In genomic region chr5:113152053-113152452, GRCh38 we compare ENCODE assay signal across 24 cellular contexts.
"Had no signal": no experiment of that assay in that cellular context is flagged by ENCODE, and none has a peak within 500 bp of the region (broad histone marks: within the 10 kb centered on the region; RNA-seq: fewer than 3 reads in every experiment).

No MANE protein-coding gene starts in this region.

- H3K27ac Mint-ChIP-seq: effector memory CD8-positive, alpha-beta T cell; memory B cell; nephron; stimulated activated memory B cell treated with anti-CD40 and anti-IgM and Interleukin-4, amounts not matched to agents 10 μg/mL and 1 μg/mL and 100 μg/mL, for 72 hours had no signal

- DNase-seq: dermis blood vessel endothelial cell; effector memory CD8-positive, alpha-beta T cell; foreskin fibroblast; gastrocnemius medialis; head of caudate nucleus; left colon; left ventricle myocardium superior; occipital lobe; pancreas; psoas muscle; right cardiac atrium; spleen; stimulated activated CD4-positive, alpha-beta T cell treated with anti-CD3 and anti-CD28 coated beads, Interleukin-4, amount 100 ng/mL, for 4 hours; stimulated activated naive CD8-positive, alpha-beta T cell treated with anti-CD3 and anti-CD28 coated beads, Interleukin-15, Interleukin-2, amounts not matched to agents 100 U/mL and 50 U/mL, for 24 hours; substantia nigra; testis; tibial artery; upper lobe of left lung had no signal

- H3K4me3 Mint-ChIP-seq: effector memory CD8-positive, alpha-beta T cell; memory B cell; nephron; stimulated activated memory B cell treated with anti-CD40 and anti-IgM and Interleukin-4, amounts not matched to agents 10 μg/mL and 1 μg/mL and 100 μg/mL, for 72 hours had no signal

- H3K9me3 Mint-ChIP-seq: effector memory CD8-positive, alpha-beta T cell; memory B cell; nephron; stimulated activated memory B cell treated with anti-CD40 and anti-IgM and Interleukin-4, amounts not matched to agents 10 μg/mL and 1 μg/mL and 100 μg/mL, for 72 hours had no signal

- H3K27me3 ChIP-seq: gastrocnemius medialis, pancreas, spleen, testis, tibial artery, upper lobe of left lung had no signal

- H3K36me3 ChIP-seq: gastrocnemius medialis, pancreas, spleen, tibial artery, upper lobe of left lung had no signal

- H3K27ac ChIP-seq: coronary artery, gastrocnemius medialis, pancreas, psoas muscle, spleen, tibial artery, upper lobe of left lung had no signal

- H3K4me1 ChIP-seq: pancreas, psoas muscle, tibial artery, upper lobe of left lung had no signal

- H3K9me3 ChIP-seq: gastrocnemius medialis, pancreas, psoas muscle, spleen, testis, tibial artery, upper lobe of left lung had no signal

- H3K4me1 Mint-ChIP-seq: memory B cell; stimulated activated memory B cell treated with anti-CD40 and anti-IgM and Interleukin-4, amounts not matched to agents 10 μg/mL and 1 μg/mL and 100 μg/mL, for 72 hours had no signal

- H3K36me3 Mint-ChIP-seq: memory B cell; stimulated activated memory B cell treated with anti-CD40 and anti-IgM and Interleukin-4, amounts not matched to agents 10 μg/mL and 1 μg/mL and 100 μg/mL, for 72 hours had no signal

- ATAC-seq: effector memory CD8-positive, alpha-beta T cell; gastrocnemius medialis; left colon; left ventricle myocardium superior; pancreas; psoas muscle; right cardiac atrium; stimulated activated memory B cell treated with anti-CD40 and anti-IgM and Interleukin-4, amounts not matched to agents 10 μg/mL and 1 μg/mL and 100 μg/mL, for 72 hours; stimulated activated naive CD8-positive, alpha-beta T cell treated with anti-CD3 and anti-CD28 coated beads, Interleukin-15, Interleukin-2, amounts not matched to agents 100 U/mL and 50 U/mL, for 24 hours had no signal

- H3K27me3 Mint-ChIP-seq: effector memory CD8-positive, alpha-beta T cell had no signal

- H3K4me3 ChIP-seq: coronary artery, gastrocnemius medialis, lung, pancreas, psoas muscle, skin epidermis, spleen, testis, tibial artery, upper lobe of left lung had no signal
